8 cellular contexts compared by ENCODE assay signal in genomic region chr7:602341-603141, GRCh38.
A peak's percentile ranks its signal among the peaks of the same experiment; 100 is the strongest.
DNase-seq lines count a peak whose midpoint lies in the region; ATAC-seq and FAIRE-seq lines count a peak whose summit lies in the region.

No MANE protein-coding gene starts in this region.

- intact Hi-C loops in posterior vena cava (cut with DNase I): no loop called here

- DNase-seq in NT2/D1 (ENCODE audit: low read depth, low spot score) (no peak), posterior vena cava (ENCODE audit: low spot score) (peak; percentile 83), RCC 7860 (ENCODE audit: low spot score) (no peak), amniotic stem cell (lab: John Stamatoyannopoulos, UW) (no peak)
- no peak for DNase-seq in central memory CD8-positive, alpha-beta T cell (ENCODE audit: low spot score in 2 of 2)

- peaks cover 40% of the 10 kb centered on the region for H3K4me1 Mint-ChIP-seq in central memory CD8-positive, alpha-beta T cell

- peak overlapping the region; percentile 100 for H3K27ac Mint-ChIP-seq in central memory CD8-positive, alpha-beta T cell (ENCODE audit: low read depth)

- H3K27me3 ChIP-seq in BLaER1 (peaks cover 4% of the 10 kb centered on the region), NT2/D1 (ENCODE audit: insufficient read depth, insufficient read length) (no peaks in the 10 kb centered on the region)

- H3K4me1 ChIP-seq in BLaER1: peaks cover 87% of the 10 kb centered on the region
- H3K4me1 ChIP-seq in NT2/D1 (ENCODE audit: insufficient read depth, insufficient read length): peaks cover 24% of the 10 kb centered on the region

- no peak for FAIRE-seq in RCC 7860 (lab: Jason Lieb, UNC)

- 0 out of 2 replicates have a peak, but pooled peaks cover 3% of the 10 kb centered on the region for H4K20me1 ChIP-seq in BLaER1

- H3K4me2 ChIP-seq in BLaER1: peak overlapping the region; percentile 94

- no peaks in the 10 kb centered on the region for H3K9me3 ChIP-seq in BLaER1
- no peaks in the 10 kb centered on the region for H3K9me3 ChIP-seq in NT2/D1 (ENCODE audit: insufficient read depth, low read length)

- ATAC-seq in central memory CD8-positive, alpha-beta T cell (replicated peaks; ENCODE audit: extremely low read depth, poor library complexity, severe bottlenecking): no peak
- ATAC-seq in HG03196 (IDR thresholded peaks at IDR 0.05; ENCODE audit: unreplicated experiment): no peak
- no peak for ATAC-seq in HG02623 (IDR thresholded peaks at IDR 0.05; ENCODE audit: unreplicated experiment)

- H3K4me3 Mint-ChIP-seq in central memory CD8-positive, alpha-beta T cell: peak overlapping the region; percentile 59

- H3K36me3 ChIP-seq in BLaER1 (peaks cover 4% of the 10 kb centered on the region; the same call in 1 of the 2 replicates), NT2/D1 (ENCODE audit: insufficient read depth, insufficient read length, low read length) (peaks cover 7% of the 10 kb centered on the region)

- H3K9me3 Mint-ChIP-seq in central memory CD8-positive, alpha-beta T cell: peaks cover 4% of the 10 kb centered on the region

- no peaks in the 10 kb centered on the region for H3K27me3 Mint-ChIP-seq in central memory CD8-positive, alpha-beta T cell

- H3K4me3 ChIP-seq in BLaER1 (0 out of 2 replicates have a peak overlapping the region, but pooled peaks have one; percentile 25), NT2/D1 (ENCODE audit: insufficient read length, low read depth) (no peak overlapping the region)

- peak overlapping the region; percentile 96 for H3K27ac ChIP-seq in BLaER1

- H3K9ac ChIP-seq in BLaER1 (peak overlapping the region; percentile 63; the same call in 1 of the 2 replicates), NT2/D1 (ENCODE audit: insufficient read length, low read depth) (peak overlapping the region; percentile 9)

- H3K36me3 Mint-ChIP-seq in central memory CD8-positive, alpha-beta T cell (ENCODE audit: insufficient read depth): peaks cover 19% of the 10 kb centered on the region
